In genomic region chr6:4316867-4317400, GRCh38 we compare ENCODE assay signal across 8 cellular contexts.
DNase-seq lines count a peak whose midpoint lies in the region; TF ChIP-seq lines count a peak whose summit lies in the region.

No MANE protein-coding gene starts in this region.

- H3K4me2 ChIP-seq in neural progenitor cell, result no peak overlapping the region

- peaks cover 23% of the 10 kb centered on the region for H3K9me3 Mint-ChIP-seq in neural progenitor cell
- peaks cover 11% of the 10 kb centered on the region for H3K9me3 Mint-ChIP-seq in activated CD4-positive, alpha-beta T cell treated with anti-CD3 and anti-CD28 coated beads, Interleukin-2, amount 10 ng/mL, durations not matched to agents 7 days and 5 days

- H3K27me3 Mint-ChIP-seq in neural progenitor cell (ENCODE audit: insufficient read depth, low read depth), result no peaks in the 10 kb centered on the region
- H3K27me3 Mint-ChIP-seq in activated CD4-positive, alpha-beta T cell treated with anti-CD3 and anti-CD28 coated beads, Interleukin-2, amount 10 ng/mL, durations not matched to agents 7 days and 5 days, result peaks cover 11% of the 10 kb centered on the region

- WGBS in esophagus, 2 donors, result 18 to 22% methylated on average over 9 of the region's 9 CpGs

- no peaks in the 10 kb centered on the region for H3K36me3 Mint-ChIP-seq in neural progenitor cell
- H3K36me3 Mint-ChIP-seq in activated CD4-positive, alpha-beta T cell treated with anti-CD3 and anti-CD28 coated beads, Interleukin-2, amount 10 ng/mL, durations not matched to agents 7 days and 5 days (ENCODE audit: low read depth), result no peaks in the 10 kb centered on the region

- TF ChIP-seq CTCF in neural progenitor cell (IDR thresholded peaks at IDR 0.05), result no peak

- no peak overlapping the region for H3K27ac Mint-ChIP-seq in neural progenitor cell
- no peak overlapping the region for H3K27ac Mint-ChIP-seq in activated CD4-positive, alpha-beta T cell treated with anti-CD3 and anti-CD28 coated beads, Interleukin-2, amount 10 ng/mL, durations not matched to agents 7 days and 5 days

- H3K27ac ChIP-seq in esophagus (ENCODE audit: low read depth in 2 of 2, low read length in 1 of 2), result peak overlapping the region; percentile 92 to 98
- H3K27ac ChIP-seq in neural progenitor cell, result no peak overlapping the region

- H3K4me1 Mint-ChIP-seq in neural progenitor cell, result peaks cover 9% of the 10 kb centered on the region
- H3K4me1 Mint-ChIP-seq in activated CD4-positive, alpha-beta T cell treated with anti-CD3 and anti-CD28 coated beads, Interleukin-2, amount 10 ng/mL, durations not matched to agents 7 days and 5 days, result no peaks in the 10 kb centered on the region

- H3K27me3 ChIP-seq in esophagus (ENCODE audit: control insufficient read depth in 1 of 2, insufficient read depth in 2 of 2, low read length in 2 of 2) (no peaks in the 10 kb centered on the region), neural progenitor cell (no peaks in the 10 kb centered on the region)

- no peak overlapping the region for H3K9ac ChIP-seq in neural progenitor cell

- no peaks in the 10 kb centered on the region for H3F3A ChIP-seq in neural progenitor cell (ENCODE audit: low read depth)

- H3K79me2 ChIP-seq in neural progenitor cell (ENCODE audit: low read depth), result no peaks in the 10 kb centered on the region

- H3K4me3 Mint-ChIP-seq in neural progenitor cell, result no peak overlapping the region
- H3K4me3 Mint-ChIP-seq in activated CD4-positive, alpha-beta T cell treated with anti-CD3 and anti-CD28 coated beads, Interleukin-2, amount 10 ng/mL, durations not matched to agents 7 days and 5 days, result no peak overlapping the region

- H3K4me3 ChIP-seq in esophagus (ENCODE audit: low read depth in 1 of 2, low read length in 2 of 2), result no peak overlapping the region
- H3K4me3 ChIP-seq in neural progenitor cell, result no peak overlapping the region

- CTCF ChIA-PET in activated CD4-positive, alpha-beta T cell treated with anti-CD3 and anti-CD28 coated beads, Interleukin-2, amount 10 ng/mL, durations not matched to agents 7 days and 5 days (lab: Charles Lee), result no interaction called here

- H2AFZ ChIP-seq in neural progenitor cell (replicated peaks), result peak overlapping the region; percentile 64

- H3K36me3 ChIP-seq in esophagus (ENCODE audit: control insufficient read depth in 2 of 2, insufficient read depth in 2 of 2, low read length in 1 of 2) (no peaks in the 10 kb centered on the region), neural progenitor cell (no peaks in the 10 kb centered on the region)

- H3K4me1 ChIP-seq in esophagus (ENCODE audit: control insufficient read depth in 2 of 2, insufficient read depth in 2 of 2, low read length in 1 of 2), result peaks cover 0 to 3% of the 10 kb centered on the region in 2 donors
- no peaks in the 10 kb centered on the region for H3K4me1 ChIP-seq in neural progenitor cell

- H4K20me1 ChIP-seq in neural progenitor cell (ENCODE audit: low read depth), result no peaks in the 10 kb centered on the region

- peak; percentile 48 for DNase-seq in DMS153 treated with DMSO at 0.1 percent for 48 hours (lab: John Stamatoyannopoulos, UW; ENCODE audit: unreplicated experiment)
- peak; percentile 70 for DNase-seq in NOMO-1 treated with DMSO at 0.1 percent for 48 hours (lab: John Stamatoyannopoulos, UW; ENCODE audit: unreplicated experiment)
- DNase-seq in neural progenitor cell (ENCODE audit: low spot score), result no peak
- no peak for DNase-seq in activated CD4-positive, alpha-beta T cell treated with anti-CD3 and anti-CD28 coated beads for 1 hour
- DNase-seq in RPMI8226, result no peak
- no peak for DNase-seq in stimulated activated CD4-positive, alpha-beta T cell treated with anti-CD3 and anti-CD28 coated beads, Interleukin-4, amount 100 ng/mL, for 4 hours
- no peak for DNase-seq in activated CD4-positive, alpha-beta T cell treated with anti-CD3 and anti-CD28 coated beads, Interleukin-2, amount 10 ng/mL, durations not matched to agents 7 days and 5 days

- H3K9me3 ChIP-seq in esophagus (ENCODE audit: control insufficient read depth in 2 of 2, insufficient read depth in 1 of 2, low read depth in 1 of 2, low read length in 1 of 2) (no peaks in the 10 kb centered on the region), neural progenitor cell (ENCODE audit: low read depth) (no peaks in the 10 kb centered on the region)

- POLR2A ChIA-PET in activated CD4-positive, alpha-beta T cell treated with anti-CD3 and anti-CD28 coated beads, Interleukin-2, amount 10 ng/mL, durations not matched to agents 7 days and 5 days (lab: Charles Lee), result interaction anchor here (0.6 kb wide), 1 partner anchor 453 kb away, joined by 3 read pairs; no protein-coding TSS in a partner anchor

Comparison
In these comparisons a context has a peak if more than half of its experiments do, and no peak if none do; other contexts are left out.
1. DNase-seq: peak in DMS153 treated with DMSO at 0.1 percent for 48 hours (single experiment) and NOMO-1 treated with DMSO at 0.1 percent for 48 hours (single experiment); none in neural progenitor cell (single experiment), activated CD4-positive, alpha-beta T cell treated with anti-CD3 and anti-CD28 coated beads for 1 hour (single experiment), RPMI8226 (single experiment), stimulated activated CD4-positive, alpha-beta T cell treated with anti-CD3 and anti-CD28 coated beads, Interleukin-4, amount 100 ng/mL, for 4 hours (0 of 2) and activated CD4-positive, alpha-beta T cell treated with anti-CD3 and anti-CD28 coated beads, Interleukin-2, amount 10 ng/mL, durations not matched to agents 7 days and 5 days (single experiment).